Comparison of ENCODE assay signal across 28 cellular contexts in the genomic region with DNA sequence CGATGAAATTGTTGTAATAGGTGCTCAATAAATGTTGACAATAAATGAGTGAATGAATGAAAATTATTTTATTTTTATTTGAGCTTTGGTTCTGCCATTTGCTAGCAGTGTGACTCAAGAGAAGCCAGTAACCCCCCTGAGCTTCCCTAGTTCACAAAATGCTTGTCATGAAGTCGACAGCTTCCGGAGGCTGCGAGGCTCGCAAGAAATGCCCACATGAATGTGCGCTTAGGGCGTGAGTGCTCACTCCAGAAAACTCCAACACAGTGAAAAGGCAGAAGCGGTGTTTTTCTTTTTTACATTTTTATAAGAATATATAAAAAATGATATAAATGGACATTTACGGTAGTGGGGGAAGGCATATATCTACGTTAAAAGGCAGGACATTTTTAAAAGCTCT. TPM values are rescaled to one million over a fixed set of nuclear protein-coding genes. Genes with fewer than 3 reads are reported as not detected.
DNase-seq lines count a peak whose midpoint lies in the region; ATAC-seq, FAIRE-seq and TF ChIP-seq lines count a peak whose summit lies in the region.
"Had no signal": no experiment of that assay in that cellular context is flagged by ENCODE, and none has a peak within 500 bp of the region (broad histone marks: within the 10 kb centered on the region; RNA-seq: fewer than 3 reads in every experiment).

No MANE protein-coding gene starts in this region.

- H3K23ac ChIP-seq in H1 (ENCODE audit: insufficient read length) = no peak overlapping the region

- H3K9me3 ChIP-seq in HUES6 (ENCODE audit: control insufficient read depth, insufficient read depth, low read depth, low read length) (no peaks in the 10 kb centered on the region), H1 (ENCODE audit: insufficient read depth in 2 of 2, low read depth in 1 of 2, low read length in 1 of 2) (0 out of 4 replicates have a peak, but pooled peaks cover 0 to 3% of the 10 kb centered on the region in 2 experiments)
- H3K9me3 ChIP-seq: thoracic aorta had no signal

- no peak overlapping the region for H3K14ac ChIP-seq in H1 (ENCODE audit: insufficient read length)

- no peak for TF ChIP-seq RAD21 in H1 (IDR thresholded peaks at IDR 0.05 in 1 of 2, conservative IDR thresholded peaks at IDR 0.05 in 1 of 2; ENCODE audit: low read depth in 2 of 2, low read length in 2 of 2)

- H3K79me1 ChIP-seq in H1 (ENCODE audit: low read depth, low read length) = no peaks in the 10 kb centered on the region

- peaks cover 95% of the 10 kb centered on the region for H3K27me3 Mint-ChIP-seq in T-helper 2 cell treated with Interferon-gamma antibody and Interleukin-4, amounts not matched to agents 5 μg/mL and 100 μg/mL, for 36 hours (ENCODE audit: low read depth)
- H3K27me3 Mint-ChIP-seq in natural killer cell (ENCODE audit: low read depth in 2 of 2) = peaks cover 81 to 97% of the 10 kb centered on the region in 2 donors

- intact Hi-C loops in natural killer cell (cut with micrococcal nuclease) = loop anchor here (2.0 to 5.0 kb wide), 2 partner anchors 19 to 40 kb away; partner anchors contain the start of gene CDKN2B

- TF ChIP-seq EP300 in H1 (IDR thresholded peaks at IDR 0.05; ENCODE audit: borderline replicate concordance in 1 of 2, low read depth in 2 of 2, low read length in 2 of 2) = no peak

- peaks cover 40% of the 10 kb centered on the region for H3K4me1 Mint-ChIP-seq in T-helper 2 cell treated with Interferon-gamma antibody and Interleukin-4, amounts not matched to agents 5 μg/mL and 100 μg/mL, for 36 hours (ENCODE audit: low read depth)
- peaks cover 28 to 38% of the 10 kb centered on the region in 2 donors for H3K4me1 Mint-ChIP-seq in natural killer cell

- no peak overlapping the region for H3K56ac ChIP-seq in H1 (replicated peaks; ENCODE audit: insufficient read length, low read depth, low read length)

- H2BK120ac ChIP-seq in H1 (replicated peaks; ENCODE audit: low read depth, low read length) = no peak overlapping the region

- POLR2A ChIA-PET in H1 (lab: Charles Lee; ENCODE audit: partially characterized antibody) = interaction anchor here (1.2 kb wide), 1 partner anchor 127 kb away, joined by 3 read pairs; no protein-coding TSS in a partner anchor

- CTCF ChIA-PET in H1 (lab: Charles Lee; ENCODE audit: partially characterized antibody) = interaction anchor here (0.7 to 7.4 kb wide), 6 partner anchors 13 to 150 kb away, joined by 3 to 57 read pairs (median 4); partner anchors contain the start of gene CDKN2B

- peaks cover 9% of the 10 kb centered on the region for H3K9me3 Mint-ChIP-seq in T-helper 2 cell treated with Interferon-gamma antibody and Interleukin-4, amounts not matched to agents 5 μg/mL and 100 μg/mL, for 36 hours
- peaks cover 0 to 8% of the 10 kb centered on the region in 2 donors for H3K9me3 Mint-ChIP-seq in natural killer cell
- H3K9me3 Mint-ChIP-seq: dendritic cell treated with granulocyte-macrophage colony-stimulating factor and Interleukin-4, amounts not matched to agents 40 ng/mL and 50 ng/mL, for 4 days had no signal

- no peak overlapping the region for H4K5ac ChIP-seq in H1 (ENCODE audit: insufficient read length, low read depth, low read length)

- H3K4me1 ChIP-seq in HUES6 (ENCODE audit: control insufficient read depth, insufficient read depth, low read length) (peaks cover 43% of the 10 kb centered on the region), H1 (replicated peaks in 1 of 4; ENCODE audit: control insufficient read depth in 3 of 4, insufficient read depth in 4 of 4, low read length in 3 of 4) (peaks cover 7 to 25% (median 14%) of the 10 kb centered on the region in 4 experiments)

- H3K36me3 ChIP-seq in HUES6 (ENCODE audit: control insufficient read depth, insufficient read depth, low read length) (no peaks in the 10 kb centered on the region), H1 (ENCODE audit: control insufficient read depth in 2 of 4, insufficient read depth in 4 of 4, low read length in 3 of 4) (peaks cover 0 to 8% (median 0%) of the 10 kb centered on the region in 4 experiments; a peak in 2 of 8 replicates)
- H3K36me3 ChIP-seq: ovary, thoracic aorta had no signal

- H2BK15ac ChIP-seq in H1 (ENCODE audit: low read length) = no peak overlapping the region

- no peak overlapping the region for H3K4ac ChIP-seq in H1 (replicated peaks; ENCODE audit: insufficient read length, low read depth, low read length)

- H2BK12ac ChIP-seq in H1 (ENCODE audit: low read depth, low read length) = no peak overlapping the region

- no peak for DNase-seq in T-helper 2 cell treated with Interferon-gamma antibody and Interleukin-4, amounts not matched to agents 5 μg/mL and 100 μg/mL, for 36 hours (ENCODE audit: low spot score)
- DNase-seq in T-helper 2 cell = no peak
- DNase-seq in H1 (ENCODE audit: low read depth in 1 of 2, low spot score in 2 of 2) = no peak
- DNase-seq in natural killer cell = no peak
- DNase-seq in NCI-H774 (lab: John Stamatoyannopoulos, UW) = no peak
- no peak for DNase-seq in iPS-NIHi11 (ENCODE audit: low spot score)
- DNase-seq in NCI-H2081 (lab: John Stamatoyannopoulos, UW) = no peak
- DNase-seq: 8988T; activated CD4-positive, CD25-positive, alpha-beta regulatory T cell treated with anti-CD3 and anti-CD28 coated beads, Interleukin-2, amount 50 U/mL, for 72 hours; activated CD8-positive, alpha-beta memory T cell treated with anti-CD3 and anti-CD28 coated beads for 24 hours; activated gamma-delta T cell; activated T-cell treated with anti-CD3 and anti-CD28 coated beads for 4 hours; central memory CD4-positive, alpha-beta T cell; GDM1; head of caudate nucleus; HFFc6; NCI-H1092; NCI-H1694; NCI-H446; ovary; stimulated activated naive CD8-positive, alpha-beta T cell treated with anti-CD3 and anti-CD28 coated beads, Interleukin-15, amount 100 ng/mL, for 72 hours had no signal

- H3K4me3 ChIP-seq in HUES6 (ENCODE audit: low read depth, low read length) (peak overlapping the region; percentile 34; the same call in 1 of the 2 replicates), H1 (ENCODE audit: extremely low read depth in 1 of 4, insufficient read depth in 2 of 4, low read depth in 3 of 4, low read length in 4 of 4) (0 out of 8 replicates have a peak overlapping the region, but pooled peaks of 1 of the 4 experiments have one; percentile 24)
- H3K4me3 ChIP-seq: ovary had no signal

- no peak overlapping the region for H2AK5ac ChIP-seq in H1 (ENCODE audit: low read depth, low read length)

- no peak overlapping the region for H3K18ac ChIP-seq in H1 (ENCODE audit: extremely low read depth, low read length)

- H3K23me2 ChIP-seq in H1 (ENCODE audit: low read depth, low read length) = no peaks in the 10 kb centered on the region; the same call in 1 of the 2 replicates

- H2BK5ac ChIP-seq in H1 (ENCODE audit: low read depth, low read length) = no peak overlapping the region

- peak overlapping the region; percentile 83 for H3K27ac Mint-ChIP-seq in T-helper 2 cell treated with Interferon-gamma antibody and Interleukin-4, amounts not matched to agents 5 μg/mL and 100 μg/mL, for 36 hours
- no peak overlapping the region for H3K27ac Mint-ChIP-seq in natural killer cell
- H3K27ac Mint-ChIP-seq: dendritic cell treated with granulocyte-macrophage colony-stimulating factor and Interleukin-4, amounts not matched to agents 40 ng/mL and 50 ng/mL, for 4 days; HFFc6; nephron; stimulated activated naive CD8-positive, alpha-beta T cell treated with anti-CD3 and anti-CD28 coated beads, Interleukin-15, amount 100 ng/mL, for 72 hours had no signal

- H3K4me2 ChIP-seq in H1 (ENCODE audit: insufficient read depth in 1 of 2, low read depth in 2 of 2, low read length in 2 of 2) = peak overlapping the region in 1 of 2 experiments; percentile 53; a peak in 1 of 4 replicates

- peaks cover 34% of the 10 kb centered on the region for H3K36me3 Mint-ChIP-seq in T-helper 2 cell treated with Interferon-gamma antibody and Interleukin-4, amounts not matched to agents 5 μg/mL and 100 μg/mL, for 36 hours (ENCODE audit: low read depth)
- peaks cover 15% of the 10 kb centered on the region for H3K36me3 Mint-ChIP-seq in natural killer cell

- H3K4me3 Mint-ChIP-seq in T-helper 2 cell treated with Interferon-gamma antibody and Interleukin-4, amounts not matched to agents 5 μg/mL and 100 μg/mL, for 36 hours = peak overlapping the region; percentile 30
- peak overlapping the region; percentile 59 for H3K4me3 Mint-ChIP-seq in natural killer cell
- H3K4me3 Mint-ChIP-seq: nephron had no signal

- no peak overlapping the region for H3K9ac ChIP-seq in HUES6 (ENCODE audit: low read length)
- H3K9ac ChIP-seq in H1 (replicated peaks in 1 of 4; ENCODE audit: extremely low read depth in 1 of 4, low read depth in 3 of 4, low read length in 3 of 4) = no peak overlapping the region

- H3K79me2 ChIP-seq in H1 (ENCODE audit: control insufficient read depth in 1 of 2, insufficient read depth in 2 of 2, low read length in 2 of 2) = no peaks in the 10 kb centered on the region

- peak overlapping the region; percentile 76; the same call in 1 of the 2 replicates for H4K8ac ChIP-seq in H1 (ENCODE audit: extremely low read depth, insufficient read depth, low read length)

- H4K20me1 ChIP-seq in H1 (replicated peaks in 1 of 2; ENCODE audit: control insufficient read depth in 1 of 2, insufficient read depth in 2 of 2, low read length in 2 of 2) = peaks cover 14 to 35% of the 10 kb centered on the region in 2 experiments

- WGBS in H1 (ENCODE audit: extremely low coverage in 1 of 2, insufficient coverage in 1 of 2, insufficient read length in 1 of 2, insufficient replicate concordance in 2 of 2, low coverage in 1 of 2, low lambda C conversion rate in 2 of 2, missing lambda C conversion rate in 1 of 2), 2 experiments = 14% methylated on average over 10 of the region's 10 CpGs; no CpG with 5 or more reads in 1 of the 2 experiments

- TF ChIP-seq CTCF in H1 (IDR thresholded peaks at IDR 0.05; ENCODE audit: control extremely low read depth in 1 of 3, insufficient read depth in 1 of 3, low read depth in 1 of 3, low read length in 3 of 3) = no peak
- no peak for TF ChIP-seq CTCF in natural killer cell (IDR thresholded peaks at IDR 0.05)

- H2AFZ ChIP-seq in H1 (ENCODE audit: low read length) = no peak overlapping the region

- no peak overlapping the region for H2BK20ac ChIP-seq in H1 (ENCODE audit: low read length)

- TF ChIP-seq POLR2A in H1 (IDR thresholded peaks at IDR 0.05; ENCODE audit: control extremely low read depth in 1 of 2, low read depth in 2 of 2, low read length in 2 of 2) = no peak

- no peak overlapping the region for H3K27ac ChIP-seq in HUES6 (ENCODE audit: low read depth, low read length)
- no peak overlapping the region for H3K27ac ChIP-seq in H1 (ENCODE audit: low read depth, low read length)
- H3K27ac ChIP-seq: C4-2B, ovary, thoracic aorta had no signal

- H3K27me3 ChIP-seq in HUES6 (ENCODE audit: control insufficient read depth, insufficient read depth, low read length) = peaks cover 100% of the 10 kb centered on the region
- H3K27me3 ChIP-seq in H1 (replicated peaks in 1 of 4; ENCODE audit: control insufficient read depth in 3 of 4, extremely low read depth in 1 of 4, insufficient read depth in 3 of 4, low read length in 3 of 4) = peaks cover 78 to 99% (median 89%) of the 10 kb centered on the region in 4 experiments
- H3K27me3 ChIP-seq: ovary had no signal

- no peak for FAIRE-seq in H1 (lab: Jason Lieb, UNC)

- no peak overlapping the region for H4K91ac ChIP-seq in H1 (replicated peaks; ENCODE audit: insufficient read length, low read length)

- ATAC-seq in natural killer cell = no peak
- ATAC-seq: esophagus mucosa; stimulated activated naive CD8-positive, alpha-beta T cell treated with anti-CD3 and anti-CD28 coated beads, Interleukin-15, amount 100 ng/mL, for 72 hours had no signal

RNA-seq across cellular contexts. Expression of gene CDKN2A, which starts 26.5 kb away (rescaled TPM):
- 0.69 and 0.73 TPM in 2 replicates for total RNA-seq in H1 (2021; fragmentation: NEBNext Ultra II Directional; extraction: Animal tissue kit (Norgen Biotek cat#: 25700))
- 0.51 and 0.91 TPM in 2 replicates for polyA plus RNA-seq in H1 (2011; rRNA removed)
- polyA plus RNA-seq in H1 (2011; cell fraction: cytosol; rRNA removed) = 0.52 TPM
- 0.50 TPM for polyA plus RNA-seq in H1 (2011; cell fraction: nucleus; rRNA removed)
- 0.21 to 0.46 TPM (median 0.37 TPM) in 3 of 4 replicates, not detected in the other for polyA plus RNA-seq in H1 (2012, experiment 1 of 2)
- 0.56 TPM for polyA plus RNA-seq in H1 (2012, experiment 2 of 2)
- polyA plus RNA-seq in H1 (2013, experiment 1 of 2) = 0.85 TPM
- polyA plus RNA-seq in H1 (2013, experiment 2 of 2) = 0.77 TPM
- not detected in 2 replicates for polyA minus RNA-seq in H1 (2011; rRNA and poly(A)+ RNA removed)
- polyA minus RNA-seq in H1 (2011; cell fraction: cytosol; rRNA and poly(A)+ RNA removed) = 1.1 TPM
- polyA minus RNA-seq in H1 (2011; cell fraction: nucleus; rRNA and poly(A)+ RNA removed) = 3.7 TPM
- total RNA-seq in natural killer cell = 1 to 10 TPM; 3.5 to 7.7 (median 3.8) TPM
- total RNA-seq: skeletal muscle tissue had no signal

RNA-seq across cellular contexts. Expression of gene CDKN2B-AS1, which starts 26.9 kb away (rescaled TPM):
- total RNA-seq in H1 (2021; fragmentation: NEBNext Ultra II Directional; extraction: Animal tissue kit (Norgen Biotek cat#: 25700)) = not detected in 2 replicates
- polyA plus RNA-seq in H1 (2011; rRNA removed) = not detected in 2 replicates
- polyA plus RNA-seq in H1 (2011; cell fraction: cytosol; rRNA removed) = not detected
- polyA plus RNA-seq in H1 (2011; cell fraction: nucleus; rRNA removed) = not detected
- not detected in 4 replicates for polyA plus RNA-seq in H1 (2012, experiment 1 of 2)
- polyA plus RNA-seq in H1 (2012, experiment 2 of 2) = not detected
- polyA plus RNA-seq in H1 (2013, experiment 1 of 2) = not detected
- polyA plus RNA-seq in H1 (2013, experiment 2 of 2) = not detected
- not detected in 2 replicates for polyA minus RNA-seq in H1 (2011; rRNA and poly(A)+ RNA removed)
- not detected for polyA minus RNA-seq in H1 (2011; cell fraction: cytosol; rRNA and poly(A)+ RNA removed)
- not detected for polyA minus RNA-seq in H1 (2011; cell fraction: nucleus; rRNA and poly(A)+ RNA removed)
- total RNA-seq in natural killer cell = 1 to 10 TPM; 2.6 to 4.3 (median 3.1) TPM
- total RNA-seq: thoracic aorta had no signal

RNA-seq across cellular contexts. Expression of gene CDKN2B, which starts 41.4 kb away (rescaled TPM):
- 0.31 and 0.88 TPM in 2 replicates for total RNA-seq in H1 (2021; fragmentation: NEBNext Ultra II Directional; extraction: Animal tissue kit (Norgen Biotek cat#: 25700))
- 0.11 and 0.20 TPM in 2 replicates for polyA plus RNA-seq in H1 (2011; rRNA removed)
- 0.06 TPM for polyA plus RNA-seq in H1 (2011; cell fraction: cytosol; rRNA removed)
- 0.07 TPM for polyA plus RNA-seq in H1 (2011; cell fraction: nucleus; rRNA removed)
- 0.10 to 0.80 TPM (median 0.17 TPM) in 4 replicates for polyA plus RNA-seq in H1 (2012, experiment 1 of 2)
- polyA plus RNA-seq in H1 (2012, experiment 2 of 2) = not detected
- polyA plus RNA-seq in H1 (2013, experiment 1 of 2) = 0.10 TPM
- polyA plus RNA-seq in H1 (2013, experiment 2 of 2) = 0.15 TPM
- not detected in 2 replicates for polyA minus RNA-seq in H1 (2011; rRNA and poly(A)+ RNA removed)
- polyA minus RNA-seq in H1 (2011; cell fraction: cytosol; rRNA and poly(A)+ RNA removed) = not detected
- 2.1 TPM for polyA minus RNA-seq in H1 (2011; cell fraction: nucleus; rRNA and poly(A)+ RNA removed)
- total RNA-seq in natural killer cell = under 1 TPM in 2 of 3 donors, not detected in 1; 0.16 to 0.30 TPM
- total RNA-seq: skeletal muscle tissue had no signal
